In genomic region chr18:3661121-3661520, GRCh38 we compare ENCODE assay signal across 12 cellular contexts.
A peak's percentile ranks its signal among the peaks of the same experiment; 100 is the strongest.
DNase-seq lines count a peak whose midpoint lies in the region; ATAC-seq lines count a peak whose summit lies in the region.
"Had no signal": no experiment of that assay in that cellular context is flagged by ENCODE, and none has a peak within 500 bp of the region (broad histone marks: within the 10 kb centered on the region; RNA-seq: fewer than 3 reads in every experiment).

No MANE protein-coding gene starts in this region.

- intact Hi-C loops in left ventricle myocardium superior (cut with micrococcal nuclease) = loop anchor here (10.0 kb wide), 2 partner anchors 56 to 206 kb away; partner anchors contain the start of gene TGIF1

- no peak for DNase-seq in T-helper 2 cell treated with Interferon-gamma antibody and Interleukin-4, amounts not matched to agents 5 μg/mL and 100 μg/mL, for 36 hours (ENCODE audit: low spot score)
- no peak for DNase-seq in T-helper 2 cell
- DNase-seq in RPMI8226 = peak; percentile 22
- DNase-seq in left ventricle myocardium superior = no peak
- no peak for DNase-seq in NCI-H1694 treated with DMSO at 0.1 percent for 48 hours (lab: John Stamatoyannopoulos, UW)
- no peak for DNase-seq in NCI-H774 (lab: John Stamatoyannopoulos, UW)
- DNase-seq: ACHN; activated T-cell treated with anti-CD3 and anti-CD28 coated beads, Interleukin-2, amount 50 U/mL, for 4 hours; GOT3; NCI-H524 treated with DMSO at 0.1 percent for 48 hours had no signal

- no peaks in the 10 kb centered on the region for H3K36me3 Mint-ChIP-seq in T-helper 2 cell treated with Interferon-gamma antibody and Interleukin-4, amounts not matched to agents 5 μg/mL and 100 μg/mL, for 36 hours (ENCODE audit: low read depth)
- H3K36me3 Mint-ChIP-seq in stimulated activated memory B cell treated with anti-CD40 and anti-IgM and Interleukin-4, amounts not matched to agents 10 μg/mL and 1 μg/mL and 100 μg/mL, for 72 hours = no peaks in the 10 kb centered on the region

- ATAC-seq in left ventricle myocardium superior (peak; percentile 44), HG03469 (IDR thresholded peaks at IDR 0.05; ENCODE audit: unreplicated experiment) (no peak)
- peak; percentile 20 for ATAC-seq in stimulated activated memory B cell treated with anti-CD40 and anti-IgM and Interleukin-4, amounts not matched to agents 10 μg/mL and 1 μg/mL and 100 μg/mL, for 72 hours
- ATAC-seq: activated T-cell treated with anti-CD3 and anti-CD28 coated beads, Interleukin-2, amount 50 U/mL, for 4 hours had no signal

- no peaks in the 10 kb centered on the region for H3K27me3 Mint-ChIP-seq in T-helper 2 cell treated with Interferon-gamma antibody and Interleukin-4, amounts not matched to agents 5 μg/mL and 100 μg/mL, for 36 hours (ENCODE audit: low read depth)
- H3K27me3 Mint-ChIP-seq in stimulated activated memory B cell treated with anti-CD40 and anti-IgM and Interleukin-4, amounts not matched to agents 10 μg/mL and 1 μg/mL and 100 μg/mL, for 72 hours = no peaks in the 10 kb centered on the region

- H3K4me3 Mint-ChIP-seq in T-helper 2 cell treated with Interferon-gamma antibody and Interleukin-4, amounts not matched to agents 5 μg/mL and 100 μg/mL, for 36 hours = peak overlapping the region; percentile 30
- no peak overlapping the region for H3K4me3 Mint-ChIP-seq in stimulated activated memory B cell treated with anti-CD40 and anti-IgM and Interleukin-4, amounts not matched to agents 10 μg/mL and 1 μg/mL and 100 μg/mL, for 72 hours
- H3K4me3 Mint-ChIP-seq: activated T-cell treated with anti-CD3 and anti-CD28 coated beads, Interleukin-2, amount 50 U/mL, for 4 hours had no signal

- H3K27ac Mint-ChIP-seq in T-helper 2 cell treated with Interferon-gamma antibody and Interleukin-4, amounts not matched to agents 5 μg/mL and 100 μg/mL, for 36 hours = peak overlapping the region; percentile 69
- peak overlapping the region; percentile 54 for H3K27ac Mint-ChIP-seq in stimulated activated memory B cell treated with anti-CD40 and anti-IgM and Interleukin-4, amounts not matched to agents 10 μg/mL and 1 μg/mL and 100 μg/mL, for 72 hours

- peaks cover 31% of the 10 kb centered on the region for H3K4me1 Mint-ChIP-seq in T-helper 2 cell treated with Interferon-gamma antibody and Interleukin-4, amounts not matched to agents 5 μg/mL and 100 μg/mL, for 36 hours (ENCODE audit: low read depth)
- peaks cover 28% of the 10 kb centered on the region for H3K4me1 Mint-ChIP-seq in stimulated activated memory B cell treated with anti-CD40 and anti-IgM and Interleukin-4, amounts not matched to agents 10 μg/mL and 1 μg/mL and 100 μg/mL, for 72 hours

- no peaks in the 10 kb centered on the region for H3K9me3 Mint-ChIP-seq in T-helper 2 cell treated with Interferon-gamma antibody and Interleukin-4, amounts not matched to agents 5 μg/mL and 100 μg/mL, for 36 hours
- H3K9me3 Mint-ChIP-seq in stimulated activated memory B cell treated with anti-CD40 and anti-IgM and Interleukin-4, amounts not matched to agents 10 μg/mL and 1 μg/mL and 100 μg/mL, for 72 hours = no peaks in the 10 kb centered on the region
- H3K9me3 Mint-ChIP-seq: activated T-cell treated with anti-CD3 and anti-CD28 coated beads, Interleukin-2, amount 50 U/mL, for 4 hours had no signal
